In genomic region chr7:93819699-93820098, GRCh38 we compare ENCODE assay signal across 28 cellular contexts.
"Had no signal": no experiment of that assay in that cellular context is flagged by ENCODE, and none has a peak within 500 bp of the region (broad histone marks: within the 10 kb centered on the region; RNA-seq: fewer than 3 reads in every experiment).

No MANE protein-coding gene starts in this region.

- H3K4me1 ChIP-seq: colonic mucosa, esophagus muscularis mucosa, esophagus squamous epithelium, foreskin keratinocyte, gastrocnemius medialis, gastroesophageal sphincter, heart left ventricle, heart right ventricle had no signal

- ATAC-seq: effector memory CD8-positive, alpha-beta T cell; esophagus mucosa; foreskin keratinocyte; gastrocnemius medialis; gastroesophageal sphincter; heart left ventricle; heart right ventricle had no signal

- DNase-seq: colonic mucosa; cortex of kidney; dermis blood vessel endothelial cell; dorsolateral prefrontal cortex; effector CD4-positive, alpha-beta T cell; effector CD8-positive, alpha-beta T cell; effector memory CD4-positive, alpha-beta T cell; effector memory CD8-positive, alpha-beta T cell; endodermal cell; erythroblast; esophagus squamous epithelium; foreskin fibroblast; foreskin keratinocyte; foreskin melanocyte; gastrocnemius medialis; glutamatergic neuron; head of caudate nucleus; heart left ventricle; heart right ventricle had no signal

- H3K36me3 ChIP-seq: colonic mucosa, esophagus muscularis mucosa, esophagus squamous epithelium, gastrocnemius medialis, gastroesophageal sphincter, heart left ventricle, heart right ventricle had no signal

- H3K4me3 ChIP-seq: colonic mucosa, coronary artery, dorsolateral prefrontal cortex, esophagus muscularis mucosa, esophagus squamous epithelium, gastrocnemius medialis, gastroesophageal sphincter, heart left ventricle, heart right ventricle had no signal

- FAIRE-seq: colon, endometrium, endothelial cell of umbilical vein, frontal cortex had no signal

- H3K27ac ChIP-seq: colonic mucosa, coronary artery, dorsolateral prefrontal cortex, epithelial cell of prostate, esophagus muscularis mucosa, esophagus squamous epithelium, foreskin keratinocyte, gastrocnemius medialis, gastroesophageal sphincter, heart left ventricle, heart right ventricle had no signal

- H3K9me3 ChIP-seq: colonic mucosa, esophagus muscularis mucosa, esophagus squamous epithelium, gastrocnemius medialis, gastroesophageal sphincter, heart left ventricle, heart right ventricle had no signal

- H3K27me3 ChIP-seq: colonic mucosa, esophagus muscularis mucosa, esophagus squamous epithelium, gastrocnemius medialis, gastroesophageal sphincter, heart right ventricle had no signal
